In the genomic region with DNA sequence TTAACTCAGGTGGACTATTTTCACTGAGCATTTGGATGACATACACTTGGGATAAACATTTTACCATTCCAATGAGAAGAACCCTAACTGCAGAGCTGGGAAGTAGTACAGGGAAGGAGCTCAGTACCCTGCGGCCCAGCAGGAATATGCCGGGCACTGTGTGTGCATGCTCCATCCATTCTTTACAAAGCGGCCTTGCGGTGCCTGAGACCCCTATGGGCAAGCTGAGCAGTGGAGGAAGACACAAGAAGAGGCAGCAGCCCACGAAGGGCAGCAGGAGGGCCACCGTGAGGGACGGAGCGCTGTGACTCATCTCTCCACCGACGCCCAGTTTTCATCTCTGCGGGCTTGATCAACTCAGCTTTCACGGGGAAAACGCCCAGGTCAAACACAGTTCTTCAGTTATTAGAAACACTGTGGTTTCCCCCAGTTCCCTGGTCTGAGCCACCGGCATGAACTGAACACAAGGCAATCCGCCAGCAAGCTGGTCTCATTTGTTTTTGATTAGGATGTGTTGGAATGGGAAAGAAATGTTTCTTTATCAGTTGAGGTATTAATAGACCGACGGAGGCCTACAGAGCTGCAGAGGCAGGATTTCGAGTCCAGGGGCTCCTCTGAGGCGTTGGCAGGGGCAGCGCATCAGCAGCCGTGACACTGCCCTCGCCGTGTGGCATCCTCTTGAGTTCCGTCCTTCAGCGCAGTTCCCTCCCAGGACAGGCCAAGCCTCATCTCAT, we compare ENCODE assay signal across 19 cellular contexts. TPM values are rescaled to one million over a fixed set of nuclear protein-coding genes. Genes with fewer than 3 reads are reported as not detected.
DNase-seq lines count a peak whose midpoint lies in the region; ATAC-seq and TF ChIP-seq lines count a peak whose summit lies in the region.
"Had no signal": no experiment of that assay in that cellular context is flagged by ENCODE, and none has a peak within 500 bp of the region (broad histone marks: within the 10 kb centered on the region; RNA-seq: fewer than 3 reads in every experiment).

No MANE protein-coding gene starts in this region.

- no peaks in the 10 kb centered on the region for H3K9me3 Mint-ChIP-seq in activated CD8-positive, alpha-beta memory T cell treated with anti-CD3 and anti-CD28 coated beads, Interleukin-2, amount 10 ng/mL, durations not matched to agents 7 days and 5 days (ENCODE audit: low read depth)
- H3K9me3 Mint-ChIP-seq in activated naive CD4-positive, alpha-beta T cell treated with anti-CD3 and anti-CD28 coated beads, Interleukin-2, amount 10 ng/mL, durations not matched to agents 7 days and 5 days: no peaks in the 10 kb centered on the region

- no peaks in the 10 kb centered on the region for H3K79me2 ChIP-seq in fibroblast of lung (ENCODE audit: control insufficient read depth, insufficient read depth, low read length)

- no peak overlapping the region for H3K4me3 ChIP-seq in MG63
- H3K4me3 ChIP-seq in fibroblast of lung (replicated peaks in 1 of 4; ENCODE audit: control extremely low read depth in 1 of 4, insufficient read depth in 1 of 4, low read depth in 3 of 4, low read length in 4 of 4): no peak overlapping the region
- H3K4me3 ChIP-seq: esophagus squamous epithelium had no signal

- no peaks in the 10 kb centered on the region for H3K36me3 Mint-ChIP-seq in activated CD8-positive, alpha-beta memory T cell treated with anti-CD3 and anti-CD28 coated beads, Interleukin-2, amount 10 ng/mL, durations not matched to agents 7 days and 5 days
- H3K36me3 Mint-ChIP-seq in activated naive CD4-positive, alpha-beta T cell treated with anti-CD3 and anti-CD28 coated beads, Interleukin-2, amount 10 ng/mL, durations not matched to agents 7 days and 5 days: peaks cover 2% of the 10 kb centered on the region

- H3K27ac ChIP-seq in fibroblast of lung (ENCODE audit: insufficient read depth, low read length): no peak overlapping the region
- H3K27ac ChIP-seq: esophagus squamous epithelium had no signal

- H3K27me3 Mint-ChIP-seq in activated CD8-positive, alpha-beta memory T cell treated with anti-CD3 and anti-CD28 coated beads, Interleukin-2, amount 10 ng/mL, durations not matched to agents 7 days and 5 days: peaks cover 4% of the 10 kb centered on the region
- peaks cover 4% of the 10 kb centered on the region for H3K27me3 Mint-ChIP-seq in activated naive CD4-positive, alpha-beta T cell treated with anti-CD3 and anti-CD28 coated beads, Interleukin-2, amount 10 ng/mL, durations not matched to agents 7 days and 5 days
- H3K27me3 Mint-ChIP-seq: B cell; stimulated activated naive B cell treated with anti-CD40 and anti-IgM and Interleukin-4, amounts not matched to agents 10 μg/mL and 1 μg/mL and 100 μg/mL, for 72 hours had no signal

- no peaks in the 10 kb centered on the region for H4K20me1 ChIP-seq in fibroblast of lung (ENCODE audit: control insufficient read depth, extremely low read depth, insufficient read depth, low read length)

- H3K27me3 ChIP-seq in MG63 (no peaks in the 10 kb centered on the region), fibroblast of lung (ENCODE audit: control insufficient read depth, insufficient read depth, low read length) (peaks cover 2% of the 10 kb centered on the region)

- ATAC-seq in activated CD8-positive, alpha-beta memory T cell treated with anti-CD3 and anti-CD28 coated beads, Interleukin-2, amount 10 ng/mL, durations not matched to agents 7 days and 5 days: no peak
- ATAC-seq in GM18907 (IDR thresholded peaks at IDR 0.05; ENCODE audit: unreplicated experiment): no peak
- no peak for ATAC-seq in HG03097 (IDR thresholded peaks at IDR 0.05; ENCODE audit: low FRiP score, unreplicated experiment)
- ATAC-seq: stimulated activated naive B cell treated with anti-CD40 and anti-IgM and Interleukin-4, amounts not matched to agents 10 μg/mL and 1 μg/mL and 100 μg/mL, for 72 hours had no signal

- H3K36me3 ChIP-seq in MG63 (no peaks in the 10 kb centered on the region), fibroblast of lung (ENCODE audit: control insufficient read depth, insufficient read depth, low read length) (no peaks in the 10 kb centered on the region)
- H3K36me3 ChIP-seq: esophagus squamous epithelium had no signal

- no peaks in the 10 kb centered on the region for H3K4me1 ChIP-seq in fibroblast of lung (ENCODE audit: control insufficient read depth, extremely low read depth, insufficient read depth, low read length)
- H3K4me1 ChIP-seq: esophagus squamous epithelium had no signal

- H3K4me1 Mint-ChIP-seq in activated CD8-positive, alpha-beta memory T cell treated with anti-CD3 and anti-CD28 coated beads, Interleukin-2, amount 10 ng/mL, durations not matched to agents 7 days and 5 days: peaks cover 43% of the 10 kb centered on the region
- peaks cover 41% of the 10 kb centered on the region for H3K4me1 Mint-ChIP-seq in activated naive CD4-positive, alpha-beta T cell treated with anti-CD3 and anti-CD28 coated beads, Interleukin-2, amount 10 ng/mL, durations not matched to agents 7 days and 5 days

- no peak overlapping the region for H3K4me3 Mint-ChIP-seq in activated CD8-positive, alpha-beta memory T cell treated with anti-CD3 and anti-CD28 coated beads, Interleukin-2, amount 10 ng/mL, durations not matched to agents 7 days and 5 days
- no peak overlapping the region for H3K4me3 Mint-ChIP-seq in activated naive CD4-positive, alpha-beta T cell treated with anti-CD3 and anti-CD28 coated beads, Interleukin-2, amount 10 ng/mL, durations not matched to agents 7 days and 5 days
- H3K4me3 Mint-ChIP-seq: B cell; stimulated activated naive B cell treated with anti-CD40 and anti-IgM and Interleukin-4, amounts not matched to agents 10 μg/mL and 1 μg/mL and 100 μg/mL, for 72 hours had no signal

- no peak overlapping the region for H3K9ac ChIP-seq in fibroblast of lung (ENCODE audit: insufficient read depth, low read length)

- H2AFZ ChIP-seq in fibroblast of lung (ENCODE audit: low read length): no peak overlapping the region

- CTCF ChIA-PET in activated CD8-positive, alpha-beta memory T cell treated with anti-CD3 and anti-CD28 coated beads, Interleukin-2, amount 10 ng/mL, durations not matched to agents 7 days and 5 days (lab: Charles Lee): no interaction called here
- CTCF ChIA-PET in activated naive CD4-positive, alpha-beta T cell treated with anti-CD3 and anti-CD28 coated beads, Interleukin-2, amount 10 ng/mL, durations not matched to agents 7 days and 5 days (lab: Charles Lee): interaction anchor here (0.9 to 3.3 kb wide), 3 partner anchors 9 to 32 kb away, joined by 3 to 19 read pairs (median 5); no protein-coding TSS in a partner anchor

- H3K27ac Mint-ChIP-seq in activated CD8-positive, alpha-beta memory T cell treated with anti-CD3 and anti-CD28 coated beads, Interleukin-2, amount 10 ng/mL, durations not matched to agents 7 days and 5 days: no peak overlapping the region
- no peak overlapping the region for H3K27ac Mint-ChIP-seq in activated naive CD4-positive, alpha-beta T cell treated with anti-CD3 and anti-CD28 coated beads, Interleukin-2, amount 10 ng/mL, durations not matched to agents 7 days and 5 days
- H3K27ac Mint-ChIP-seq: B cell; stimulated activated naive B cell treated with anti-CD40 and anti-IgM and Interleukin-4, amounts not matched to agents 10 μg/mL and 1 μg/mL and 100 μg/mL, for 72 hours had no signal

- H3K9me3 ChIP-seq in MG63: no peaks in the 10 kb centered on the region
- H3K9me3 ChIP-seq in fibroblast of lung (ENCODE audit: control insufficient read depth, insufficient read depth, low read depth, low read length): no peaks in the 10 kb centered on the region
- H3K9me3 ChIP-seq: esophagus squamous epithelium had no signal

- H3K4me2 ChIP-seq in fibroblast of lung (ENCODE audit: extremely low read depth, insufficient read depth, low read length): no peak overlapping the region

- no peak for TF ChIP-seq CTCF in fibroblast of lung (conservative IDR thresholded peaks at IDR 0.05 in 1 of 2, IDR thresholded peaks at IDR 0.05 in 1 of 2; ENCODE audit: low read depth in 1 of 2, low read length in 2 of 2)

- peak; percentile 8 for DNase-seq in activated CD8-positive, alpha-beta memory T cell treated with anti-CD3 and anti-CD28 coated beads, Interleukin-2, amount 50 U/mL, for 4 hours
- DNase-seq in activated CD8-positive, alpha-beta memory T cell treated with anti-CD3 and anti-CD28 coated beads, Interleukin-2, amount 10 ng/mL, durations not matched to agents 7 days and 5 days: no peak
- DNase-seq in MG63 (peak; percentile 41), fibroblast of lung (ENCODE audit: low read depth in 2 of 2) (peak; percentile 75 to 94), smooth muscle cell of the brain vasculature (ENCODE audit: low read depth, low spot score) (peak; percentile 13)
- DNase-seq in activated naive CD4-positive, alpha-beta T cell treated with anti-CD3 and anti-CD28 coated beads, Interleukin-2, amount 10 ng/mL, durations not matched to agents 7 days and 5 days: no peak
- DNase-seq: cortex of kidney; DND-41; esophagus squamous epithelium; H7; NCI-H1092; NCI-H345; posterior cingulate gyrus; stimulated activated CD4-positive, alpha-beta T cell treated with anti-CD3 and anti-CD28 coated beads, Interleukin-2, amount 100 ng/mL, for 48 hours; stimulated activated naive B cell treated with anti-CD40 and anti-IgM and Interleukin-4, amounts not matched to agents 10 μg/mL and 1 μg/mL and 100 μg/mL, for 72 hours; T-helper 2 cell had no signal

RNA-seq across cellular contexts. Expression of gene IRF4, which starts 44.9 kb away (rescaled TPM):
- total RNA-seq in activated CD8-positive, alpha-beta memory T cell treated with anti-CD3 and anti-CD28 coated beads, Interleukin-2, amount 10 ng/mL, durations not matched to agents 7 days and 5 days: 100 to 1,000 TPM; 184 to 254 TPM
- total RNA-seq in MG63 (2014; rRNA removed; shearing (Covaris generic); ENCODE audit: low replicate concordance): not detected in 2 replicates
- under 0.01 TPM in 2 replicates for total RNA-seq in fibroblast of lung
- polyA plus RNA-seq in fibroblast of lung: 0.01 and 0.02 TPM in 2 replicates
- 0.02 TPM in 2 replicates for polyA plus RNA-seq in fibroblast of lung (2012)
- not detected in 2 replicates for polyA minus RNA-seq in fibroblast of lung (ENCODE audit: low replicate concordance)

Comparison
In these comparisons a context has a peak if more than half of its experiments do, and no peak if none do; other contexts are left out.
1. DNase-seq: peak in activated CD8-positive, alpha-beta memory T cell treated with anti-CD3 and anti-CD28 coated beads, Interleukin-2, amount 50 U/mL, for 4 hours (single experiment), MG63 (single experiment), fibroblast of lung (2 of 2) and smooth muscle cell of the brain vasculature (single experiment); none in activated CD8-positive, alpha-beta memory T cell treated with anti-CD3 and anti-CD28 coated beads, Interleukin-2, amount 10 ng/mL, durations not matched to agents 7 days and 5 days (single experiment) and activated naive CD4-positive, alpha-beta T cell treated with anti-CD3 and anti-CD28 coated beads, Interleukin-2, amount 10 ng/mL, durations not matched to agents 7 days and 5 days (single experiment).
2. RNA of gene IRF4, which starts 44.9 kb away (total RNA-seq): 184 to 254 TPM in activated CD8-positive, alpha-beta memory T cell treated with anti-CD3 and anti-CD28 coated beads, Interleukin-2, amount 10 ng/mL, durations not matched to agents 7 days and 5 days; not detected in MG63 and under 0.01 TPM in fibroblast of lung; every median in the first group is over 100 times any median in the second.